In the genomic region with DNA sequence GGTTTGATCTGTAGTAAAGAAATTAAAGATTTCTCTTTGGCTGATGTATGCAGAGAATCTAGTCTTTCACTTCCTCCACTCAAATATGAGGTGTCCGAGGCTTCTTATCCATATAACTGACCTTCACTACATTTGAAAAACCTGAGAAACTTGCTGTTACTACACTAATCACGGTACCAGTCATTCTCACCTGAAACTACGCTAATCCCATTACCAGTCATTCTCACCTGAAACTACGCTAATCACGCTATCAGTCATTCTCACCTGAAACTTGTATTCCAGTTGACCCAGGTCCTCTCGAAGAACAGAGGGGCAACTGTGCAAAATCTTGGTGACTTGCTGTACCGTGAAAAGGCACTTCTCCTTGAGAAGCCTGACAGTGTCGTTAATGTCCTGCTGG, we compare ENCODE assay signal across 1 cellular context.
A peak's percentile ranks its signal among the peaks of the same experiment; 100 is the strongest.
TF ChIP-seq lines count a peak whose summit lies in the region.

No MANE protein-coding gene starts in this region.

TF ChIP-seq in GM12878, 131 proteins besides CTCF, POLR2A, EP300 and RAD21 (continues in another document):
- TF ChIP-seq POLR2AphosphoS5 (IDR thresholded peaks at IDR 0.05; ENCODE audit: low read length), result peak; percentile 62
- no peak for TF ChIP-seq E4F1 (IDR thresholded peaks at IDR 0.05; ENCODE audit: borderline replicate concordance, partially characterized antibody)
- TF ChIP-seq, protein P1, sequence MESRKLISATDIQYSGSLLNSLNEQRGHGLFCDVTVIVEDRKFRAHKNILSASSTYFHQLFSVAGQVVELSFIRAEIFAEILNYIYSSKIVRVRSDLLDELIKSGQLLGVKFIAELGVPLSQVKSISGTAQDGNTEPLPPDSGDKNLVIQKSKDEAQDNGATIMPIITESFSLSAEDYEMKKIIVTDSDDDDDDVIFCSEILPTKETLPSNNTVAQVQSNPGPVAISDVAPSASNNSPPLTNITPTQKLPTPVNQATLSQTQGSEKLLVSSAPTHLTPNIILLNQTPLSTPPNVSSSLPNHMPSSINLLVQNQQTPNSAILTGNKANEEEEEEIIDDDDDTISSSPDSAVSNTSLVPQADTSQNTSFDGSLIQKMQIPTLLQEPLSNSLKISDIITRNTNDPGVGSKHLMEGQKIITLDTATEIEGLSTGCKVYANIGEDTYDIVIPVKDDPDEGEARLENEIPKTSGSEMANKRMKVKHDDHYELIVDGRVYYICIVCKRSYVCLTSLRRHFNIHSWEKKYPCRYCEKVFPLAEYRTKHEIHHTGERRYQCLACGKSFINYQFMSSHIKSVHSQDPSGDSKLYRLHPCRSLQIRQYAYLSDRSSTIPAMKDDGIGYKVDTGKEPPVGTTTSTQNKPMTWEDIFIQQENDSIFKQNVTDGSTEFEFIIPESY (IDR thresholded peaks at IDR 0.05), result no peak
- TF ChIP-seq, protein P2, sequence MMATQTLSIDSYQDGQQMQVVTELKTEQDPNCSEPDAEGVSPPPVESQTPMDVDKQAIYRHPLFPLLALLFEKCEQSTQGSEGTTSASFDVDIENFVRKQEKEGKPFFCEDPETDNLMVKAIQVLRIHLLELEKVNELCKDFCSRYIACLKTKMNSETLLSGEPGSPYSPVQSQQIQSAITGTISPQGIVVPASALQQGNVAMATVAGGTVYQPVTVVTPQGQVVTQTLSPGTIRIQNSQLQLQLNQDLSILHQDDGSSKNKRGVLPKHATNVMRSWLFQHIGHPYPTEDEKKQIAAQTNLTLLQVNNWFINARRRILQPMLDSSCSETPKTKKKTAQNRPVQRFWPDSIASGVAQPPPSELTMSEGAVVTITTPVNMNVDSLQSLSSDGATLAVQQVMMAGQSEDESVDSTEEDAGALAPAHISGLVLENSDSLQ (IDR thresholded peaks at IDR 0.05), result peak; percentile 51; the same call in 1 of the 2 replicates
- TF ChIP-seq SPI1 (IDR thresholded peaks at IDR 0.05; ENCODE audit: borderline replicate concordance, insufficient read depth, low read depth, low read length), result peak; percentile 43
- no peak for TF ChIP-seq IRF5 (IDR thresholded peaks at IDR 0.05; ENCODE audit: borderline replicate concordance)
- no peak; a peak in 1 of 4 replicates for TF ChIP-seq CEBPB (IDR thresholded peaks at IDR 0.05; ENCODE audit: borderline replicate concordance in 1 of 2, low read depth in 2 of 2, low read length in 2 of 2)
- peak; percentile 80 for TF ChIP-seq NR2F1 (conservative IDR thresholded peaks at IDR 0.05)
- TF ChIP-seq BRCA1 (IDR thresholded peaks at IDR 0.05; ENCODE audit: low read depth, low read length), result no peak
- TF ChIP-seq ATF7 (IDR thresholded peaks at IDR 0.05; ENCODE audit: low read depth), result peak; percentile 72
- TF ChIP-seq MTA2 (IDR thresholded peaks at IDR 0.05; ENCODE audit: low read depth), result peak; percentile 95
- TF ChIP-seq CBX3 (IDR thresholded peaks at IDR 0.05; ENCODE audit: borderline replicate concordance, low read depth), result no peak
- peak; percentile 81 for TF ChIP-seq IKZF1 (conservative IDR thresholded peaks at IDR 0.05)
- no peak for TF ChIP-seq HCFC1 (IDR thresholded peaks at IDR 0.05; ENCODE audit: low read length)
- TF ChIP-seq ZZZ3 (IDR thresholded peaks at IDR 0.05; ENCODE audit: control insufficient read depth, insufficient read length, low read depth), result no peak
- no peak for TF ChIP-seq ZNF24 (IDR thresholded peaks at IDR 0.05)
- TF ChIP-seq STAT3 (IDR thresholded peaks at IDR 0.05; ENCODE audit: low read depth, low read length), result peak; percentile 85; the same call in 1 of the 2 replicates
- no peak for TF ChIP-seq ZSCAN29 (IDR thresholded peaks at IDR 0.05)
- peak; percentile 69; the same call in 1 of the 2 replicates for TF ChIP-seq TBL1XR1 (IDR thresholded peaks at IDR 0.05; ENCODE audit: low read depth, low read length)
- TF ChIP-seq ZBED1 (IDR thresholded peaks at IDR 0.05; ENCODE audit: borderline replicate concordance), result peak; percentile 76; the same call in 1 of the 2 replicates
- TF ChIP-seq TCF7 (IDR thresholded peaks at IDR 0.05; ENCODE audit: borderline replicate concordance), result no peak
- TF ChIP-seq RFX5 (IDR thresholded peaks at IDR 0.05; ENCODE audit: low read depth, low read length), result no peak
- TF ChIP-seq, protein P3, sequence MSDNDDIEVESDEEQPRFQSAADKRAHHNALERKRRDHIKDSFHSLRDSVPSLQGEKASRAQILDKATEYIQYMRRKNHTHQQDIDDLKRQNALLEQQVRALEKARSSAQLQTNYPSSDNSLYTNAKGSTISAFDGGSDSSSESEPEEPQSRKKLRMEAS (IDR thresholded peaks at IDR 0.05; ENCODE audit: low read depth, low read length), result no peak
- TF ChIP-seq ETV6 (conservative IDR thresholded peaks at IDR 0.05 in 1 of 2, IDR thresholded peaks at IDR 0.05 in 1 of 2; ENCODE audit: borderline replicate concordance in 1 of 2, low read depth in 1 of 2), result peak in 1 of 2 experiments; percentile 74; a peak in 1 of 4 replicates
- peak; percentile 93 for TF ChIP-seq EED (IDR thresholded peaks at IDR 0.05; ENCODE audit: low read depth)
- peak; percentile 66 for TF ChIP-seq RUNX3 (IDR thresholded peaks at IDR 0.05; ENCODE audit: low read length)
- peak; percentile 56 for TF ChIP-seq BCL3 (IDR thresholded peaks at IDR 0.05; ENCODE audit: borderline replicate concordance, insufficient read depth, low read depth, low read length, poor library complexity, severe bottlenecking)
- TF ChIP-seq ZNF207 (IDR thresholded peaks at IDR 0.05; ENCODE audit: borderline replicate concordance), result no peak
- TF ChIP-seq IKZF2 (IDR thresholded peaks at IDR 0.05), result peak; percentile 86 to 91
- TF ChIP-seq BMI1 (IDR thresholded peaks at IDR 0.05; ENCODE audit: borderline replicate concordance), result peak; percentile 74; the same call in 1 of the 2 replicates
- peak; percentile 65; the same call in 2 of the 3 replicates for TF ChIP-seq POU2F2 (IDR thresholded peaks at IDR 0.05; ENCODE audit: borderline replicate concordance, low read depth, low read length)
- no peak for TF ChIP-seq SUPT20H (IDR thresholded peaks at IDR 0.05; ENCODE audit: borderline replicate concordance, control insufficient read depth, low read depth, low read length)
- TF ChIP-seq, protein P4, sequence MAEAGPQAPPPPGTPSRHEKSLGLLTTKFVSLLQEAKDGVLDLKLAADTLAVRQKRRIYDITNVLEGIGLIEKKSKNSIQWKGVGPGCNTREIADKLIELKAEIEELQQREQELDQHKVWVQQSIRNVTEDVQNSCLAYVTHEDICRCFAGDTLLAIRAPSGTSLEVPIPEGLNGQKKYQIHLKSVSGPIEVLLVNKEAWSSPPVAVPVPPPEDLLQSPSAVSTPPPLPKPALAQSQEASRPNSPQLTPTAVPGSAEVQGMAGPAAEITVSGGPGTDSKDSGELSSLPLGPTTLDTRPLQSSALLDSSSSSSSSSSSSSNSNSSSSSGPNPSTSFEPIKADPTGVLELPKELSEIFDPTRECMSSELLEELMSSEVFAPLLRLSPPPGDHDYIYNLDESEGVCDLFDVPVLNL (IDR thresholded peaks at IDR 0.05; ENCODE audit: low read depth, low read length), result no peak
- peak; percentile 92 for TF ChIP-seq JUNB (IDR thresholded peaks at IDR 0.05)
- TF ChIP-seq NFYA (IDR thresholded peaks at IDR 0.05; ENCODE audit: borderline replicate concordance, low read depth, low read length), result no peak
- no peak for TF ChIP-seq WRNIP1 (IDR thresholded peaks at IDR 0.05; ENCODE audit: borderline replicate concordance, low read depth, low read length)
- TF ChIP-seq FOXM1 (IDR thresholded peaks at IDR 0.05; ENCODE audit: low read depth, low read length), result peak; percentile 95; the same call in 1 of the 2 replicates
- no peak for TF ChIP-seq SMARCA5 (IDR thresholded peaks at IDR 0.05)
- no peak for TF ChIP-seq MEF2A (IDR thresholded peaks at IDR 0.05; ENCODE audit: insufficient read depth, low read depth, low read length)
- no peak for TF ChIP-seq SMAD1 (IDR thresholded peaks at IDR 0.05; ENCODE audit: low read depth, partially characterized antibody)
- 0 out of 2 replicates have a peak, but pooled peaks have one; percentile 21 for TF ChIP-seq CHD2 (IDR thresholded peaks at IDR 0.05; ENCODE audit: borderline replicate concordance, low read depth, low read length)
- TF ChIP-seq SIX5 (IDR thresholded peaks at IDR 0.05; ENCODE audit: low read depth, low read length, severe bottlenecking), result no peak
- TF ChIP-seq, protein P5, sequence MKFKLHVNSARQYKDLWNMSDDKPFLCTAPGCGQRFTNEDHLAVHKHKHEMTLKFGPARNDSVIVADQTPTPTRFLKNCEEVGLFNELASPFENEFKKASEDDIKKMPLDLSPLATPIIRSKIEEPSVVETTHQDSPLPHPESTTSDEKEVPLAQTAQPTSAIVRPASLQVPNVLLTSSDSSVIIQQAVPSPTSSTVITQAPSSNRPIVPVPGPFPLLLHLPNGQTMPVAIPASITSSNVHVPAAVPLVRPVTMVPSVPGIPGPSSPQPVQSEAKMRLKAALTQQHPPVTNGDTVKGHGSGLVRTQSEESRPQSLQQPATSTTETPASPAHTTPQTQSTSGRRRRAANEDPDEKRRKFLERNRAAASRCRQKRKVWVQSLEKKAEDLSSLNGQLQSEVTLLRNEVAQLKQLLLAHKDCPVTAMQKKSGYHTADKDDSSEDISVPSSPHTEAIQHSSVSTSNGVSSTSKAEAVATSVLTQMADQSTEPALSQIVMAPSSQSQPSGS (IDR thresholded peaks at IDR 0.05; ENCODE audit: low read length), result peak; percentile 75
- TF ChIP-seq LARP7 (IDR thresholded peaks at IDR 0.05), result no peak
- TF ChIP-seq IRF4 (IDR thresholded peaks at IDR 0.05; ENCODE audit: low read depth, low read length), result peak; percentile 95
- TF ChIP-seq RELB (IDR thresholded peaks at IDR 0.05; ENCODE audit: low read depth), result peak; percentile 71; the same call in 1 of the 2 replicates
- no peak for TF ChIP-seq RB1 (IDR thresholded peaks at IDR 0.05; ENCODE audit: borderline replicate concordance)
- TF ChIP-seq BHLHE40 (IDR thresholded peaks at IDR 0.05; ENCODE audit: borderline replicate concordance in 1 of 2, low read depth in 2 of 2, low read length in 1 of 2), result peak; percentile 58 to 65; a peak in 3 of 4 replicates
- TF ChIP-seq GABPA (IDR thresholded peaks at IDR 0.05; ENCODE audit: low read depth), result no peak
- TF ChIP-seq GATAD2B (conservative IDR thresholded peaks at IDR 0.05; ENCODE audit: low read depth), result peak; percentile 46; the same call in 1 of the 2 replicates
- TF ChIP-seq, protein P6, sequence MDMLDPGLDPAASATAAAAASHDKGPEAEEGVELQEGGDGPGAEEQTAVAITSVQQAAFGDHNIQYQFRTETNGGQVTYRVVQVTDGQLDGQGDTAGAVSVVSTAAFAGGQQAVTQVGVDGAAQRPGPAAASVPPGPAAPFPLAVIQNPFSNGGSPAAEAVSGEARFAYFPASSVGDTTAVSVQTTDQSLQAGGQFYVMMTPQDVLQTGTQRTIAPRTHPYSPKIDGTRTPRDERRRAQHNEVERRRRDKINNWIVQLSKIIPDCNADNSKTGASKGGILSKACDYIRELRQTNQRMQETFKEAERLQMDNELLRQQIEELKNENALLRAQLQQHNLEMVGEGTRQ (IDR thresholded peaks at IDR 0.05; ENCODE audit: borderline replicate concordance, low read depth, low read length), result no peak
- 0 out of 2 replicates have a peak, but pooled peaks have one; percentile 19 for TF ChIP-seq MXI1 (IDR thresholded peaks at IDR 0.05; ENCODE audit: low read depth, low read length)
- TF ChIP-seq NFIC (IDR thresholded peaks at IDR 0.05; ENCODE audit: low read depth, low read length), result peak; percentile 79
- 0 out of 2 replicates have a peak, but pooled peaks have one; percentile 71 for TF ChIP-seq NBN (IDR thresholded peaks at IDR 0.05)
- no peak for TF ChIP-seq FOS (IDR thresholded peaks at IDR 0.05; ENCODE audit: borderline replicate concordance, extremely low read depth, insufficient read length)
- no peak for TF ChIP-seq MYC (IDR thresholded peaks at IDR 0.05; ENCODE audit: insufficient read depth, insufficient read length, insufficient replicate concordance, low read length, severe bottlenecking)
